Comparison of ENCODE assay signal across 9 cellular contexts in genomic region chr6:164106345-164106769, GRCh38.
DNase-seq lines count a peak whose midpoint lies in the region; ATAC-seq and TF ChIP-seq lines count a peak whose summit lies in the region.
"Had no signal": no experiment of that assay in that cellular context is flagged by ENCODE, and none has a peak within 500 bp of the region (broad histone marks: within the 10 kb centered on the region; RNA-seq: fewer than 3 reads in every experiment).

No MANE protein-coding gene starts in this region.

- no peak overlapping the region for H3K4me2 ChIP-seq in SK-N-SH
- H3K4me2 ChIP-seq in PC-3 (ENCODE audit: low read length): no peak overlapping the region
- H3K4me2 ChIP-seq: BLaER1 had no signal

- H3K27ac ChIP-seq in SK-N-SH (ENCODE audit: low read depth in 2 of 2, low read length in 1 of 2) (no peak overlapping the region), PC-3 (ENCODE audit: low read length) (no peak overlapping the region), heart left ventricle (peak overlapping the region; percentile 77 to 97 (median 93)), temporal lobe (ENCODE audit: low read depth, low read length) (peak overlapping the region; percentile 48)
- H3K27ac ChIP-seq: BLaER1 had no signal

- TF ChIP-seq EP300 in SK-N-SH (IDR thresholded peaks at IDR 0.05; ENCODE audit: borderline replicate concordance in 1 of 2, low read depth in 1 of 2, low read length in 1 of 2): no peak

- H4K20me1 ChIP-seq in SK-N-SH (ENCODE audit: insufficient read depth): no peaks in the 10 kb centered on the region
- H4K20me1 ChIP-seq in PC-3 (ENCODE audit: low read length): no peaks in the 10 kb centered on the region
- H4K20me1 ChIP-seq: BLaER1 had no signal

- no peaks in the 10 kb centered on the region for H3K4me1 ChIP-seq in SK-N-SH (ENCODE audit: control insufficient read depth in 1 of 2, insufficient read depth in 2 of 2, low read depth in 1 of 2, low read length in 1 of 2)
- H3K4me1 ChIP-seq in PC-3 (ENCODE audit: insufficient read depth, low read length): peaks cover 13% of the 10 kb centered on the region
- peaks cover 0 to 62% (median 38%) of the 10 kb centered on the region in 12 donors for H3K4me1 ChIP-seq in heart left ventricle

- ATAC-seq in SK-N-SH treated with all-trans-retinoic acid at 6 μM for 48 hours: no peak
- ATAC-seq in PC-3: no peak
- peak; percentile 38 to 57 (median 49) for ATAC-seq in heart left ventricle
- ATAC-seq in HG03135 (IDR thresholded peaks at IDR 0.05; ENCODE audit: unreplicated experiment): no peak
- no peak for ATAC-seq in HG03280 (IDR thresholded peaks at IDR 0.05; ENCODE audit: unreplicated experiment)
- ATAC-seq in HG02610 (IDR thresholded peaks at IDR 0.05; ENCODE audit: unreplicated experiment): no peak

- TF ChIP-seq RAD21 in SK-N-SH (IDR thresholded peaks at IDR 0.05; ENCODE audit: low read length): peak; percentile 50

- H3K79me2 ChIP-seq in SK-N-SH (ENCODE audit: insufficient read depth) (no peaks in the 10 kb centered on the region), PC-3 (ENCODE audit: low read length) (no peaks in the 10 kb centered on the region)

- DNase-seq in SK-N-SH: peak; percentile 67
- peak; percentile 15 for DNase-seq in PC-3
- peak in 4 of 5 donors; percentile 74 to 86 (median 80) for DNase-seq in heart left ventricle

- CTCF ChIA-PET in SK-N-SH (lab: Yijun Ruan, JAX): interaction anchor here (0.7 kb wide), 2 partner anchors 10 to 13 kb away, joined by 3 read pairs; no protein-coding TSS in a partner anchor
- CTCF ChIA-PET in PC-3 (lab: Charles Lee): no interaction called here

- H3K4me3 ChIP-seq in SK-N-SH (ENCODE audit: low read depth in 2 of 2, low read length in 1 of 2) (no peak overlapping the region), PC-3 (ENCODE audit: low read length) (no peak overlapping the region), heart left ventricle (peak overlapping the region in 10 of 12 donors; percentile 4 to 43 (median 34))
- H3K4me3 ChIP-seq: BLaER1 had no signal

- H3K36me3 ChIP-seq in SK-N-SH (replicated peaks in 1 of 2; ENCODE audit: control insufficient read depth in 1 of 2, insufficient read depth in 2 of 2, low read length in 1 of 2): no peaks in the 10 kb centered on the region
- H3K36me3 ChIP-seq in PC-3 (ENCODE audit: low read depth, low read length): no peaks in the 10 kb centered on the region
- H3K36me3 ChIP-seq in heart left ventricle: no peaks in the 10 kb centered on the region
- H3K36me3 ChIP-seq: BLaER1 had no signal

- intact Hi-C loops in PC-3 (cut with micrococcal nuclease): no loop called here
- intact Hi-C loops in heart left ventricle (cut with DNase I): loop anchor here in 9 of 10 donors (2.0 to 10.0 kb wide), 25 partner anchors 142 to 1252 kb away; no protein-coding TSS in a partner anchor

- H3K9me3 ChIP-seq in SK-N-SH (no peaks in the 10 kb centered on the region), PC-3 (ENCODE audit: low read length) (no peaks in the 10 kb centered on the region), heart left ventricle (no peaks in the 10 kb centered on the region)
- H3K9me3 ChIP-seq: BLaER1 had no signal

- 0% methylated on average over 1 of the region's 17 CpGs for WGBS in SK-N-SH (ENCODE audit: low lambda C conversion rate)
- WGBS in heart left ventricle, 4 donors: 28 to 50% (median 46%) methylated on average over 12 to 17 of the region's 17 CpGs

- H3K9me2 ChIP-seq in SK-N-SH: no peaks in the 10 kb centered on the region
- no peaks in the 10 kb centered on the region for H3K9me2 ChIP-seq in PC-3 (replicated peaks; ENCODE audit: low read length)

- no peaks in the 10 kb centered on the region for H3F3A ChIP-seq in SK-N-SH (replicated peaks; ENCODE audit: insufficient read depth)
- H3F3A ChIP-seq in PC-3 (ENCODE audit: low read length, unreplicated experiment): no peaks in the 10 kb centered on the region

- no peaks in the 10 kb centered on the region for H3K27me3 ChIP-seq in SK-N-SH (ENCODE audit: insufficient read depth)
- no peaks in the 10 kb centered on the region for H3K27me3 ChIP-seq in PC-3 (ENCODE audit: low read length)
- H3K27me3 ChIP-seq in heart left ventricle: no peaks in the 10 kb centered on the region
- H3K27me3 ChIP-seq: BLaER1 had no signal

- POLR2A ChIA-PET in SK-N-SH (lab: Yijun Ruan, JAX) (no interaction called here), PC-3 (lab: Charles Lee; ENCODE audit: unreplicated experiment) (no interaction called here)

- H2AFZ ChIP-seq in SK-N-SH (ENCODE audit: low read depth) (no peak overlapping the region), PC-3 (ENCODE audit: low read length) (no peak overlapping the region)

- no TSS peak for BruUV-seq in PC-3 (replicated peaks; lab: Mats Ljungman, UMichigan)

- H3K9ac ChIP-seq in SK-N-SH: no peak overlapping the region
- no peak overlapping the region for H3K9ac ChIP-seq in PC-3 (ENCODE audit: low read length)
- H3K9ac ChIP-seq: BLaER1 had no signal

- TF ChIP-seq POLR2A in heart left ventricle (IDR thresholded peaks at IDR 0.05): no peak

- TF ChIP-seq CTCF in SK-N-SH (IDR thresholded peaks at IDR 0.05) (no peak), PC-3 (conservative IDR thresholded peaks at IDR 0.05; ENCODE audit: low read depth, low read length) (peak; percentile 47), heart left ventricle (IDR thresholded peaks at IDR 0.05) (peak; percentile 32 to 73 (median 62))

TF ChIP-seq in SK-N-SH, 30 proteins besides CTCF, POLR2A, EP300 and RAD21 (continues in another document):
- TF ChIP-seq IRF3 (IDR thresholded peaks at IDR 0.05; ENCODE audit: low read depth, low read length) (no peak), SMC3 (IDR thresholded peaks at IDR 0.05; ENCODE audit: low read depth, low read length) (peak; percentile 20; the same call in 1 of the 2 replicates)

TF ChIP-seq in SK-N-SH treated with all-trans-retinoic acid at 6 μM for 48 hours, 23 proteins besides CTCF, POLR2A, EP300 and RAD21:
- TF ChIP-seq ZNF8 (CRISPR knock-in tag; IDR thresholded peaks at IDR 0.05) (no peak), SNAI2 (CRISPR knock-in tag; IDR thresholded peaks at IDR 0.05) (no peak), CREB5 (CRISPR knock-in tag; IDR thresholded peaks at IDR 0.05; ENCODE audit: low read depth) (no peak), ZFP3 (CRISPR knock-in tag; IDR thresholded peaks at IDR 0.05) (no peak), ZNF70 (CRISPR knock-in tag; IDR thresholded peaks at IDR 0.05) (no peak), ZNF565 (CRISPR knock-in tag; conservative IDR thresholded peaks at IDR 0.05; ENCODE audit: low read depth) (no peak)

Comparison
In these comparisons a context has a peak if more than half of its experiments do, and no peak if none do; other contexts are left out.
1. DNase-seq: peak in every context shown above with its lines; median percentile 80 in heart left ventricle; 67 in SK-N-SH; 15 in PC-3.
2. H3K27ac ChIP-seq: peak in heart left ventricle (12 of 12) and temporal lobe (single experiment); none in SK-N-SH (0 of 2) and PC-3 (single experiment).
3. H3K4me3 ChIP-seq: peak in heart left ventricle (10 of 12); none in SK-N-SH (0 of 2) and PC-3 (single experiment).
4. ATAC-seq: peak in heart left ventricle (4 of 4); none in SK-N-SH treated with all-trans-retinoic acid at 6 μM for 48 hours (single experiment), PC-3 (single experiment), HG03135 (single experiment), HG03280 (single experiment) and HG02610 (single experiment).